In the genomic region with DNA sequence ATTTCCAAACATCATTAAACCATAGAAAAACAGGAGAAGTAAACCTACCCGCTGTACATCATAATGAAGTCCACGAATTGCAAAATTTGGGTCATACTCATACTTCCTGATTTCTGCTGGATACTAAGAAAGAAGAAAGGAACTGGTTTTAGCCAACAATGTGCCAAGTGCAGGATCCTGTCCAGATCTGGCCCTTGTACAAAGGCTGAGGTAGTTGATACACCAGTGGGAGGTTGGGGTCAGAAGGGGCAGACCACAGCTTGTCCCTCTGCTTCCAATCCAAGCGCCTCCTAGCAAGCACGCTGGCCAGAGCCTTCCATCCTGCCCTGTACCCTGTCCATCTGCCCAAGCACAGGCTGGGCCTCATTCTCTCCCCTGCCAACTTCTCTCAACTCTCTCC, we compare ENCODE assay signal across 1 cellular context.
TF ChIP-seq lines count a peak whose summit lies in the region.

No MANE protein-coding gene starts in this region.

TF ChIP-seq in HCT116, 20 proteins besides CTCF, POLR2A, EP300 and RAD21:
- TF ChIP-seq YY1 (IDR thresholded peaks at IDR 0.05; ENCODE audit: extremely low read depth, insufficient replicate concordance, low read depth, low read length) = no peak
- no peak for TF ChIP-seq EZH2 (IDR thresholded peaks at IDR 0.05)
- TF ChIP-seq SRF (IDR thresholded peaks at IDR 0.05; ENCODE audit: low read depth) = no peak
- no peak for TF ChIP-seq FOSL1 (IDR thresholded peaks at IDR 0.05; ENCODE audit: low read depth)
- TF ChIP-seq CEBPB (IDR thresholded peaks at IDR 0.05; ENCODE audit: low read depth) = no peak
- TF ChIP-seq CBX3 (IDR thresholded peaks at IDR 0.05; ENCODE audit: low read depth) = no peak
- no peak for TF ChIP-seq SIN3A (IDR thresholded peaks at IDR 0.05; ENCODE audit: low read depth)
- TF ChIP-seq, protein P1, sequence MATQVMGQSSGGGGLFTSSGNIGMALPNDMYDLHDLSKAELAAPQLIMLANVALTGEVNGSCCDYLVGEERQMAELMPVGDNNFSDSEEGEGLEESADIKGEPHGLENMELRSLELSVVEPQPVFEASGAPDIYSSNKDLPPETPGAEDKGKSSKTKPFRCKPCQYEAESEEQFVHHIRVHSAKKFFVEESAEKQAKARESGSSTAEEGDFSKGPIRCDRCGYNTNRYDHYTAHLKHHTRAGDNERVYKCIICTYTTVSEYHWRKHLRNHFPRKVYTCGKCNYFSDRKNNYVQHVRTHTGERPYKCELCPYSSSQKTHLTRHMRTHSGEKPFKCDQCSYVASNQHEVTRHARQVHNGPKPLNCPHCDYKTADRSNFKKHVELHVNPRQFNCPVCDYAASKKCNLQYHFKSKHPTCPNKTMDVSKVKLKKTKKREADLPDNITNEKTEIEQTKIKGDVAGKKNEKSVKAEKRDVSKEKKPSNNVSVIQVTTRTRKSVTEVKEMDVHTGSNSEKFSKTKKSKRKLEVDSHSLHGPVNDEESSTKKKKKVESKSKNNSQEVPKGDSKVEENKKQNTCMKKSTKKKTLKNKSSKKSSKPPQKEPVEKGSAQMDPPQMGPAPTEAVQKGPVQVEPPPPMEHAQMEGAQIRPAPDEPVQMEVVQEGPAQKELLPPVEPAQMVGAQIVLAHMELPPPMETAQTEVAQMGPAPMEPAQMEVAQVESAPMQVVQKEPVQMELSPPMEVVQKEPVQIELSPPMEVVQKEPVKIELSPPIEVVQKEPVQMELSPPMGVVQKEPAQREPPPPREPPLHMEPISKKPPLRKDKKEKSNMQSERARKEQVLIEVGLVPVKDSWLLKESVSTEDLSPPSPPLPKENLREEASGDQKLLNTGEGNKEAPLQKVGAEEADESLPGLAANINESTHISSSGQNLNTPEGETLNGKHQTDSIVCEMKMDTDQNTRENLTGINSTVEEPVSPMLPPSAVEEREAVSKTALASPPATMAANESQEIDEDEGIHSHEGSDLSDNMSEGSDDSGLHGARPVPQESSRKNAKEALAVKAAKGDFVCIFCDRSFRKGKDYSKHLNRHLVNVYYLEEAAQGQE (IDR thresholded peaks at IDR 0.05; ENCODE audit: low read depth) = no peak
- no peak for TF ChIP-seq ZNF274 (IDR thresholded peaks at IDR 0.05; ENCODE audit: low read depth, low read length)
- TF ChIP-seq, protein P2, sequence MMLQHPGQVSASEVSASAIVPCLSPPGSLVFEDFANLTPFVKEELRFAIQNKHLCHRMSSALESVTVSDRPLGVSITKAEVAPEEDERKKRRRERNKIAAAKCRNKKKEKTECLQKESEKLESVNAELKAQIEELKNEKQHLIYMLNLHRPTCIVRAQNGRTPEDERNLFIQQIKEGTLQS (IDR thresholded peaks at IDR 0.05) = no peak
